ENCODE assay signal across 12 cellular contexts in the genomic region with DNA sequence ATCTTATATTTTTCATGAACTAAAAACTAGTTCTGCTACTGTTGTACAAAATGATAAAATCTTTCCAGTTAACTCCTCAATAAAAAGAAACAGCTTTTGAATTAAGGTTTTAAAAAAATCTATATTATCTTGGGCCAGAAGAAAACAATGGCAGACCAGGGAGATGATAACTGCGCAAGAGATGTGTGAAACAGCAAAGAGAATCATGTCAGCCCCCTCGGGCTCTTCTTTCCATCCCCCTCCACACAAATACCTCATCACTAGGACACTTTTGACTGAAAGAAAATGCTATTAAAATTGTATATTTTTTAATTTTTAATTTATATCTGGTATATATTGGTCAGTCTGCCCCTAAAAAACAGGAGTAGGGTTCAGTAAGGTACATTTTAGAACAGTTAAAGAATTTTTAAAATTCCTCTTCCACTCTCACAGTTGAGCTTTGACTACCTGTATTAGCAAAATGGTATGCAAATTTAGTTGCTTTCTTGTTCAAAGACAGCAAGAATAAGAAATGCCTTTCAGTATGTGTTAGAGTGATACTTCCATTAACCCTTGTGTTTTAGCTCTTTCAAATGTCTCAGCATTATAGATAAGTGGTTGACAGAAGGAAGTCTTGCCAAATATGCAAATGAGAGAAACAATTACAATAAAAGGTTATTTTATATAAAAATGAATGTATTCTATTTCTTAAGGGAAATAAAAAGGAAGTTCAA. TPM values are rescaled to one million over a fixed set of nuclear protein-coding genes. Genes with fewer than 3 reads are reported as not detected.
A peak's percentile ranks its signal among the peaks of the same experiment; 100 is the strongest.
DNase-seq lines count a peak whose midpoint lies in the region; ATAC-seq, FAIRE-seq and TF ChIP-seq lines count a peak whose summit lies in the region.
"Had no signal": no experiment of that assay in that cellular context is flagged by ENCODE, and none has a peak within 500 bp of the region (broad histone marks: within the 10 kb centered on the region; RNA-seq: fewer than 3 reads in every experiment).

No MANE protein-coding gene starts in this region.

- H3K27ac Mint-ChIP-seq in T-helper 17 cell, result no peak overlapping the region
- no peak overlapping the region for H3K27ac Mint-ChIP-seq in activated naive CD4-positive, alpha-beta T cell treated with anti-CD3 and anti-CD28 coated beads, Interleukin-2, amount 10 ng/mL, durations not matched to agents 7 days and 5 days
- H3K27ac Mint-ChIP-seq: nephron had no signal

- H3K27me3 ChIP-seq in K562 (ENCODE audit: control insufficient read depth in 2 of 2, insufficient read depth in 2 of 2, low read length in 2 of 2) (no peaks in the 10 kb centered on the region), A673 (replicated peaks; ENCODE audit: insufficient read depth, low read depth, low read length, poor library complexity) (no peaks in the 10 kb centered on the region)
- H3K27me3 ChIP-seq: brain microvascular endothelial cell, gastroesophageal sphincter had no signal

- TF ChIP-seq CTCF in K562 (IDR thresholded peaks at IDR 0.05 in 2 of 3, conservative IDR thresholded peaks at IDR 0.05 in 1 of 3; ENCODE audit: insufficient read depth in 2 of 3, low read depth in 1 of 3, low read length in 3 of 3) (no peak), A673 (conservative IDR thresholded peaks at IDR 0.05; ENCODE audit: low read depth, low read length) (no peak)

- H4K20me1 ChIP-seq in K562 (replicated peaks; ENCODE audit: control insufficient read depth, insufficient read depth, low read length), result no peaks in the 10 kb centered on the region

- no peak overlapping the region for H3K4me3 Mint-ChIP-seq in T-helper 17 cell
- no peak overlapping the region for H3K4me3 Mint-ChIP-seq in activated naive CD4-positive, alpha-beta T cell treated with anti-CD3 and anti-CD28 coated beads, Interleukin-2, amount 10 ng/mL, durations not matched to agents 7 days and 5 days
- H3K4me3 Mint-ChIP-seq: nephron had no signal

- H3K4me1 ChIP-seq in K562 (replicated peaks in 1 of 2; ENCODE audit: control insufficient read depth in 2 of 2, insufficient read depth in 2 of 2, low read length in 2 of 2), result no peaks in the 10 kb centered on the region; a peak in 1 of 5 replicates
- H3K4me1 ChIP-seq in A673 (ENCODE audit: insufficient read depth, low read length, poor library complexity, severe bottlenecking), result no peaks in the 10 kb centered on the region
- H3K4me1 ChIP-seq: gastroesophageal sphincter had no signal

- peaks cover 7% of the 10 kb centered on the region for H3K4me1 Mint-ChIP-seq in T-helper 17 cell
- H3K4me1 Mint-ChIP-seq in activated naive CD4-positive, alpha-beta T cell treated with anti-CD3 and anti-CD28 coated beads, Interleukin-2, amount 10 ng/mL, durations not matched to agents 7 days and 5 days, result peaks cover 25% of the 10 kb centered on the region
- H3K4me1 Mint-ChIP-seq: nephron had no signal

- no peak for TF ChIP-seq POLR2A in K562 (conservative IDR thresholded peaks at IDR 0.05)

- CTCF ChIA-PET in K562 (lab: Yijun Ruan, JAX; ENCODE audit: low intra/inter-chr PET ratio), result no interaction called here
- CTCF ChIA-PET in A673 (lab: Charles Lee), result no interaction called here
- CTCF ChIA-PET in activated naive CD4-positive, alpha-beta T cell treated with anti-CD3 and anti-CD28 coated beads, Interleukin-2, amount 10 ng/mL, durations not matched to agents 7 days and 5 days (lab: Charles Lee), result interaction anchor here (0.7 kb wide), 1 partner anchor 47 kb away, joined by 3 read pairs; no protein-coding TSS in a partner anchor

- H3K27ac ChIP-seq in K562 (ENCODE audit: extremely low read depth, low read depth, low read length) (no peak overlapping the region), A673 (ENCODE audit: low read depth, low read length, poor library complexity, severe bottlenecking) (no peak overlapping the region)
- H3K27ac ChIP-seq: brain microvascular endothelial cell, gastroesophageal sphincter had no signal

- TF ChIP-seq EP300 in K562 (IDR thresholded peaks at IDR 0.05; ENCODE audit: low read length), result no peak

- H3K36me3 ChIP-seq in K562 (ENCODE audit: control insufficient read depth, insufficient read depth, low read length), result no peaks in the 10 kb centered on the region
- no peaks in the 10 kb centered on the region for H3K36me3 ChIP-seq in A673 (ENCODE audit: insufficient read depth, low read length, poor library complexity, severe bottlenecking)
- H3K36me3 ChIP-seq: brain microvascular endothelial cell, gastroesophageal sphincter had no signal

- no peak for DNase-seq in K562 (ENCODE audit: extremely low read depth in 1 of 4, low spot score in 3 of 4)
- DNase-seq in A673 (ENCODE audit: low spot score), result no peak
- DNase-seq in T-helper 17 cell, result no peak
- DNase-seq in activated naive CD4-positive, alpha-beta T cell treated with anti-CD3 and anti-CD28 coated beads, Interleukin-2, amount 10 ng/mL, durations not matched to agents 7 days and 5 days, result no peak
- no peak for DNase-seq in KG1 (lab: John Stamatoyannopoulos, UW)

- POLR2A ChIA-PET in K562 (lab: Yijun Ruan, JAX) (no interaction called here), A673 (lab: Charles Lee; ENCODE audit: low non-redundant PET) (no interaction called here)

- intact Hi-C loops in K562 (cut with micrococcal nuclease) (no loop called here), A673 (cut with micrococcal nuclease; ENCODE audit: unreplicated experiment) (no loop called here)

- no peaks in the 10 kb centered on the region for H3K9me1 ChIP-seq in K562 (ENCODE audit: control insufficient read depth, insufficient read depth, low read length)

- peaks cover 29% of the 10 kb centered on the region for H3K27me3 Mint-ChIP-seq in T-helper 17 cell
- peaks cover 42% of the 10 kb centered on the region for H3K27me3 Mint-ChIP-seq in activated naive CD4-positive, alpha-beta T cell treated with anti-CD3 and anti-CD28 coated beads, Interleukin-2, amount 10 ng/mL, durations not matched to agents 7 days and 5 days

- peaks cover 3% of the 10 kb centered on the region for H3K9me3 Mint-ChIP-seq in activated naive CD4-positive, alpha-beta T cell treated with anti-CD3 and anti-CD28 coated beads, Interleukin-2, amount 10 ng/mL, durations not matched to agents 7 days and 5 days

- no peak overlapping the region for H3K4me2 ChIP-seq in K562 (ENCODE audit: insufficient read depth, low read length)

- peaks cover 2% of the 10 kb centered on the region for H3K36me3 Mint-ChIP-seq in T-helper 17 cell (ENCODE audit: low read depth)
- peaks cover 3% of the 10 kb centered on the region for H3K36me3 Mint-ChIP-seq in activated naive CD4-positive, alpha-beta T cell treated with anti-CD3 and anti-CD28 coated beads, Interleukin-2, amount 10 ng/mL, durations not matched to agents 7 days and 5 days

- 6% methylated on average over 2 of the region's 2 CpGs for WGBS in K562 (ENCODE audit: insufficient coverage, low coverage, missing lambda C conversion rate)

- H2AFZ ChIP-seq in K562 (ENCODE audit: low read depth, low read length), result peak overlapping the region; percentile 6; the same call in 1 of the 2 replicates

- in situ Hi-C loops in K562 (cut with MboI), result no loop called here

- H3K4me3 ChIP-seq in K562 (no peak overlapping the region), A673 (ENCODE audit: low read depth, low read length, poor library complexity, severe bottlenecking) (no peak overlapping the region)

- H3K79me2 ChIP-seq in K562 (ENCODE audit: control insufficient read depth, insufficient read depth, low read length), result no peaks in the 10 kb centered on the region

- peak; percentile 76 for ATAC-seq in GM18502 (IDR thresholded peaks at IDR 0.05; ENCODE audit: poor library complexity, unreplicated experiment)
- peak; percentile 56 for ATAC-seq in GM19455 (IDR thresholded peaks at IDR 0.05; ENCODE audit: unreplicated experiment)
- ATAC-seq in HG03045 (IDR thresholded peaks at IDR 0.05; ENCODE audit: unreplicated experiment), result peak; percentile 79
- ATAC-seq in K562, result 0 out of 3 replicates have a peak, but pooled peaks have one; percentile 42
- ATAC-seq in T-helper 17 cell, result no peak
- ATAC-seq: gastroesophageal sphincter had no signal

- BruUV-seq in K562 (replicated peaks; lab: Mats Ljungman, UMichigan), result no TSS peak
- BruUV-seq in A673 (replicated peaks; lab: Mats Ljungman, UMichigan), result no TSS peak

- FAIRE-seq in K562 (lab: Jason Lieb, UNC), result no peak
- FAIRE-seq: HTR-8/SVneo had no signal

- no peak for TF ChIP-seq RAD21 in K562 (CRISPR knock-in tag; conservative IDR thresholded peaks at IDR 0.05 in 1 of 2, IDR thresholded peaks at IDR 0.05 in 1 of 2)

- H3K9me3 ChIP-seq in K562 (replicated peaks; ENCODE audit: control insufficient read depth, insufficient read depth, low read depth, low read length), result no peaks in the 10 kb centered on the region
- peaks cover 4% of the 10 kb centered on the region for H3K9me3 ChIP-seq in A673 (ENCODE audit: low read depth, low read length, poor library complexity, severe bottlenecking)
- H3K9me3 ChIP-seq in T-helper 17 cell (ENCODE audit: control insufficient read depth, low read length, poor library complexity, severe bottlenecking), result no peaks in the 10 kb centered on the region

- no peak overlapping the region for H3K9ac ChIP-seq in K562 (ENCODE audit: insufficient read depth in 1 of 2, low read depth in 2 of 2, low read length in 2 of 2)

TF ChIP-seq in K562, 482 proteins besides CTCF, POLR2A, EP300 and RAD21 (continues in another document):
- no peak for TF ChIP-seq PHTF2 (CRISPR knock-in tag; IDR thresholded peaks at IDR 0.05)

RNA-seq across cellular contexts. Expression of gene LCORL, which starts 36.4 kb away (rescaled TPM):
- total RNA-seq in K562 (2011; cell fraction: chromatin; rRNA removed; ENCODE audit: low replicate concordance), result 18.2 and 43.1 TPM in 2 replicates
- total RNA-seq in K562 (2011; cell fraction: nucleolus; rRNA removed), result 4.5 and 5.5 TPM in 2 replicates
- total RNA-seq in K562 (2011; cell fraction: nucleoplasm; rRNA removed), result 10.4 and 18.3 TPM in 2 replicates
- total RNA-seq in K562 (2014; rRNA removed) (7.9 and 18.2 TPM in 2 replicates), K562 (2014; rRNA removed; fragmentation: Illumina TruSeq; extraction: Trizol) (17.9 and 20.9 TPM in 2 replicates), K562 (2015; rRNA removed; fragmentation: Illumina TruSeq; extraction: Trizol) (17.0 and 17.9 TPM in 2 replicates), K562 (2021) (20.3 and 24.5 TPM in 2 replicates), A673 (2021) (29.7 and 30.4 TPM in 2 replicates), T-helper 17 cell (10 to 100 TPM in 1 of 2 donors, 1 to 10 TPM in 1; 6.9 to 10.0 TPM)
- polyA plus RNA-seq in K562 (2011; rRNA removed) (16.8 and 17.4 TPM in 2 replicates), K562 (2014; fragmentation: Illumina TruSeq; extraction: Trizol) (9.2 and 11.1 TPM in 2 replicates), K562 (2014; fragmentation: Nextera tagmentation; extraction: Ambion mirVana) (1 to 10 TPM; 3.1 to 4.3 TPM), K562 (2014; rRNA removed) (7.5 and 7.7 TPM in 2 replicates)
- polyA plus RNA-seq in K562 (2011; cell fraction: cytosol; rRNA removed), result 2.1 and 3.5 TPM in 2 replicates
- 8.4 and 13.0 TPM in 2 replicates for polyA plus RNA-seq in K562 (2011; cell fraction: nucleus; rRNA removed)
- 8.6 and 11.3 TPM in 2 replicates for polyA plus RNA-seq in K562 (2012)
- 24.2 and 32.0 TPM in 2 replicates for polyA minus RNA-seq in K562 (2011; rRNA and poly(A)+ RNA removed)
- 5.1 and 8.8 TPM in 2 replicates for polyA minus RNA-seq in K562 (2011; cell fraction: cytosol; rRNA and poly(A)+ RNA removed)
- 22.3 and 51.0 TPM in 2 replicates for polyA minus RNA-seq in K562 (2011; cell fraction: nucleus; rRNA and poly(A)+ RNA removed)
